20 cellular contexts compared by ENCODE assay signal in genomic region chr2:56376699-56377665, GRCh38.
DNase-seq lines count a peak whose midpoint lies in the region; ATAC-seq and TF ChIP-seq lines count a peak whose summit lies in the region.
"Had no signal": no experiment of that assay in that cellular context is flagged by ENCODE, and none has a peak within 500 bp of the region (broad histone marks: within the 10 kb centered on the region; RNA-seq: fewer than 3 reads in every experiment).

No MANE protein-coding gene starts in this region.

- TF ChIP-seq POLR2A in adrenal gland (IDR thresholded peaks at IDR 0.05): no peak

- H3K4me1 ChIP-seq in adrenal gland (replicated peaks in 1 of 2) (no peaks in the 10 kb centered on the region), psoas muscle (no peaks in the 10 kb centered on the region)
- H3K4me1 ChIP-seq: colonic mucosa had no signal

- H3K4me3 ChIP-seq in adrenal gland (no peak overlapping the region), psoas muscle (no peak overlapping the region)
- H3K4me3 ChIP-seq: colonic mucosa, hepatocyte had no signal

- no peaks in the 10 kb centered on the region for H3K9me3 ChIP-seq in CD4-positive, alpha-beta T cell (ENCODE audit: control insufficient read depth, low read length)
- H3K9me3 ChIP-seq in adrenal gland (replicated peaks in 1 of 3) (no peaks in the 10 kb centered on the region), psoas muscle (no peaks in the 10 kb centered on the region)
- H3K9me3 ChIP-seq: colonic mucosa, neutrophil had no signal

- DNase-seq in AG08395 (ENCODE audit: low spot score) (peak; percentile 66), HFFc6 (peak; percentile 54), amniotic stem cell (lab: John Stamatoyannopoulos, UW) (peak; percentile 44), hepatic stellate cell (ENCODE audit: low spot score) (peak; percentile 17), NCI-H748 treated with DMSO at 0.1 percent for 48 hours (lab: John Stamatoyannopoulos, UW) (no peak), adrenal gland (no peak), psoas muscle (no peak)
- DNase-seq in CD4-positive, alpha-beta T cell: no peak
- DNase-seq: activated CD4-positive, alpha-beta T cell treated with anti-CD3 and anti-CD28 coated beads for 48 hours; activated naive CD8-positive, alpha-beta T cell treated with anti-CD3 and anti-CD28 coated beads for 36 hours; C1 segment of cervical spinal cord; colonic mucosa; DMS 273 treated with DMSO at 0.1 percent for 48 hours; H9; Kasumi-1; NCI-H1436; NCI-H524; substantia nigra had no signal

- peak overlapping the region; percentile 29 for H3K4me3 Mint-ChIP-seq in HFFc6
- H3K4me3 Mint-ChIP-seq in CD4-positive, alpha-beta T cell: no peak overlapping the region
- H3K4me3 Mint-ChIP-seq: activated naive CD8-positive, alpha-beta T cell treated with anti-CD3 and anti-CD28 coated beads for 36 hours; H9 had no signal

- intact Hi-C loops in CD4-positive, alpha-beta T cell (cut with DNase I, micrococcal nuclease): no loop called here
- intact Hi-C loops in adrenal gland (cut with DNase I): no loop called here
- intact Hi-C loops in psoas muscle (cut with DNase I): no loop called here

- peak overlapping the region; percentile 80 for H3K27ac Mint-ChIP-seq in HFFc6
- no peak overlapping the region for H3K27ac Mint-ChIP-seq in CD4-positive, alpha-beta T cell
- H3K27ac Mint-ChIP-seq: activated naive CD8-positive, alpha-beta T cell treated with anti-CD3 and anti-CD28 coated beads for 36 hours; H9 had no signal

- peaks cover 21% of the 10 kb centered on the region for H3K36me3 Mint-ChIP-seq in HFFc6 (ENCODE audit: low read depth)
- no peaks in the 10 kb centered on the region for H3K36me3 Mint-ChIP-seq in CD4-positive, alpha-beta T cell (ENCODE audit: low read depth)
- H3K36me3 Mint-ChIP-seq: activated naive CD8-positive, alpha-beta T cell treated with anti-CD3 and anti-CD28 coated beads for 36 hours had no signal

- CTCF ChIA-PET in CD4-positive, alpha-beta T cell (lab: Charles Lee): no interaction called here

- POLR2A ChIA-PET in CD4-positive, alpha-beta T cell (lab: Charles Lee): no interaction called here

- H3K27me3 ChIP-seq in CD4-positive, alpha-beta T cell (ENCODE audit: control insufficient read depth, insufficient read depth, low read length): no peaks in the 10 kb centered on the region
- H3K27me3 ChIP-seq in adrenal gland: no peaks in the 10 kb centered on the region
- H3K27me3 ChIP-seq in psoas muscle (ENCODE audit: insufficient read depth in 3 of 3, low read length in 2 of 3): no peaks in the 10 kb centered on the region
- H3K27me3 ChIP-seq: colonic mucosa, hepatocyte, neutrophil had no signal

- ATAC-seq in CD4-positive, alpha-beta T cell (ENCODE audit: poor library complexity): no peak
- no peak for ATAC-seq in psoas muscle

- no peaks in the 10 kb centered on the region for H3K36me3 ChIP-seq in adrenal gland (replicated peaks in 1 of 2)
- H3K36me3 ChIP-seq in psoas muscle (ENCODE audit: insufficient read depth in 1 of 2, low read depth in 1 of 2): no peaks in the 10 kb centered on the region
- H3K36me3 ChIP-seq: colonic mucosa, neutrophil had no signal

- peaks cover 85% of the 10 kb centered on the region for H3K4me1 Mint-ChIP-seq in HFFc6 (ENCODE audit: low read depth)
- no peaks in the 10 kb centered on the region for H3K4me1 Mint-ChIP-seq in CD4-positive, alpha-beta T cell (ENCODE audit: low read depth)
- H3K4me1 Mint-ChIP-seq: activated naive CD8-positive, alpha-beta T cell treated with anti-CD3 and anti-CD28 coated beads for 36 hours had no signal

- H3K27ac ChIP-seq in CD4-positive, alpha-beta T cell (ENCODE audit: low read depth, low read length): no peak overlapping the region
- no peak overlapping the region for H3K27ac ChIP-seq in adrenal gland
- no peak overlapping the region for H3K27ac ChIP-seq in psoas muscle
- H3K27ac ChIP-seq: colonic mucosa, hepatocyte, neutrophil had no signal

- no peaks in the 10 kb centered on the region; the same call in none of the 2 replicates for H3K27me3 Mint-ChIP-seq in HFFc6 (ENCODE audit: insufficient read depth)
- no peaks in the 10 kb centered on the region for H3K27me3 Mint-ChIP-seq in CD4-positive, alpha-beta T cell
- H3K27me3 Mint-ChIP-seq: activated naive CD8-positive, alpha-beta T cell treated with anti-CD3 and anti-CD28 coated beads for 36 hours had no signal

- 72 to 89% (median 78%) methylated on average over 2 of the region's 2 CpGs for WGBS in adrenal gland, 4 donors
- WGBS in psoas muscle, 3 donors: 83 to 92% (median 85%) methylated on average over 2 of the region's 2 CpGs

- TF ChIP-seq CTCF in HFFc6 (IDR thresholded peaks at IDR 0.05) (no peak), adrenal gland (IDR thresholded peaks at IDR 0.05) (no peak), psoas muscle (IDR thresholded peaks at IDR 0.05) (no peak)
- no peak for TF ChIP-seq CTCF in CD4-positive, alpha-beta T cell (IDR thresholded peaks at IDR 0.05)

- no peaks in the 10 kb centered on the region for H3K9me3 Mint-ChIP-seq in HFFc6
- H3K9me3 Mint-ChIP-seq in CD4-positive, alpha-beta T cell: peaks cover 2% of the 10 kb centered on the region
- H3K9me3 Mint-ChIP-seq: H9 had no signal

Comparison
In these comparisons a context has a peak if more than half of its experiments do, and no peak if none do; other contexts are left out.
1. DNase-seq: peak in AG08395 (single experiment), HFFc6 (single experiment), amniotic stem cell (single experiment) and hepatic stellate cell (single experiment); none in CD4-positive, alpha-beta T cell (0 of 10), NCI-H748 treated with DMSO at 0.1 percent for 48 hours (single experiment), adrenal gland (0 of 7) and psoas muscle (0 of 2).